Comparison of ENCODE assay signal across 9 cellular contexts in genomic region chr12:121038861-121039654, GRCh38. TPM values are rescaled to one million over a fixed set of nuclear protein-coding genes. Genes with fewer than 3 reads are reported as not detected.
A peak's percentile ranks its signal among the peaks of the same experiment; 100 is the strongest.
DNase-seq lines count a peak whose midpoint lies in the region; ATAC-seq and TF ChIP-seq lines count a peak whose summit lies in the region.
"Had no signal": no experiment of that assay in that cellular context is flagged by ENCODE, and none has a peak within 500 bp of the region (broad histone marks: within the 10 kb centered on the region; RNA-seq: fewer than 3 reads in every experiment).

TSS of gene OASL (minus strand) at chr12:121039246. CDS start at chr12:121038971, 275 bp downstream.

- peak; percentile 63 for DNase-seq in PC-3
- peak; percentile 11 for DNase-seq in inferior parietal cortex (ENCODE audit: extremely low spot score)
- DNase-seq in stimulated activated CD8-positive, alpha-beta memory T cell treated with anti-CD3 and anti-CD28 coated beads, Interleukin-15, amount 100 ng/mL, for 1 hour (ENCODE audit: low read depth), result peak; percentile 45
- no peak for DNase-seq in amniotic stem cell (lab: John Stamatoyannopoulos, UW)
- no peak for DNase-seq in cerebellar nuclear complex (lab: John Stamatoyannopoulos, UW)

- H3K27me3 ChIP-seq in PC-3 (ENCODE audit: low read length), result no peaks in the 10 kb centered on the region

- H3K4me3 ChIP-seq in GM12875 (ENCODE audit: low read depth, low read length) (peak within 1 kb of the TSS; percentile 50), PC-3 (ENCODE audit: low read length) (peak within 1 kb of the TSS; percentile 61)

- no peaks in the 10 kb centered on the region for H3K9me2 ChIP-seq in PC-3 (replicated peaks; ENCODE audit: low read length)

- peaks cover 48% of the 10 kb centered on the region for H3K4me1 Mint-ChIP-seq in activated naive CD4-positive, alpha-beta T cell treated with anti-CD3 and anti-CD28 coated beads, Interleukin-2, amount 50 U/mL, for 24 hours

- H2AFZ ChIP-seq in PC-3 (ENCODE audit: low read length), result peak within 1 kb of the TSS; percentile 63

- H4K20me1 ChIP-seq in PC-3 (ENCODE audit: low read length), result no peaks in the 10 kb centered on the region

- BruUV-seq in PC-3 (replicated peaks; lab: Mats Ljungman, UMichigan), result no TSS peak

- H3K4me2 ChIP-seq in PC-3 (ENCODE audit: low read length), result peak within 1 kb of the TSS; percentile 78

- H3K27me3 Mint-ChIP-seq in activated naive CD4-positive, alpha-beta T cell treated with anti-CD3 and anti-CD28 coated beads, Interleukin-2, amount 50 U/mL, for 24 hours, result no peaks in the 10 kb centered on the region

- no peaks in the 10 kb centered on the region for H3K79me2 ChIP-seq in PC-3 (ENCODE audit: low read length)

- CTCF ChIA-PET in PC-3 (lab: Charles Lee), result no interaction called here

- no peaks in the 10 kb centered on the region for H3K36me3 ChIP-seq in PC-3 (ENCODE audit: low read depth, low read length)

- peak within 1 kb of the TSS; percentile 96 for H3K4me3 Mint-ChIP-seq in activated naive CD4-positive, alpha-beta T cell treated with anti-CD3 and anti-CD28 coated beads, Interleukin-2, amount 50 U/mL, for 24 hours
- H3K4me3 Mint-ChIP-seq: brain had no signal

- H3K9me3 Mint-ChIP-seq in activated naive CD4-positive, alpha-beta T cell treated with anti-CD3 and anti-CD28 coated beads, Interleukin-2, amount 50 U/mL, for 24 hours, result no peaks in the 10 kb centered on the region

- no peaks in the 10 kb centered on the region for H3K9me3 ChIP-seq in PC-3 (ENCODE audit: low read length)

- peaks cover 1% of the 10 kb centered on the region for H3K36me3 Mint-ChIP-seq in activated naive CD4-positive, alpha-beta T cell treated with anti-CD3 and anti-CD28 coated beads, Interleukin-2, amount 50 U/mL, for 24 hours
- H3K36me3 Mint-ChIP-seq: brain had no signal

- peak within 1 kb of the TSS; percentile 69 for H3K27ac Mint-ChIP-seq in activated naive CD4-positive, alpha-beta T cell treated with anti-CD3 and anti-CD28 coated beads, Interleukin-2, amount 50 U/mL, for 24 hours
- H3K27ac Mint-ChIP-seq: brain had no signal

- H3K27ac ChIP-seq in PC-3 (ENCODE audit: low read length), result peak within 1 kb of the TSS; percentile 14

- intact Hi-C loops in PC-3 (cut with micrococcal nuclease), result no loop called here

- peaks cover 24% of the 10 kb centered on the region for H3K4me1 ChIP-seq in PC-3 (ENCODE audit: insufficient read depth, low read length)

- H3K9ac ChIP-seq in PC-3 (ENCODE audit: low read length), result peak within 1 kb of the TSS; percentile 48

- POLR2A ChIA-PET in PC-3 (lab: Charles Lee; ENCODE audit: unreplicated experiment), result interaction anchor here (0.7 kb wide), 1 partner anchor 85 kb away, joined by 4 read pairs; no protein-coding TSS in a partner anchor

- H3F3A ChIP-seq in PC-3 (ENCODE audit: low read length, unreplicated experiment), result no peaks in the 10 kb centered on the region

- TF ChIP-seq CTCF in GM12875 (IDR thresholded peaks at IDR 0.05; ENCODE audit: borderline replicate concordance, insufficient read depth, low read depth, low read length), result no peak
- no peak for TF ChIP-seq CTCF in PC-3 (conservative IDR thresholded peaks at IDR 0.05; ENCODE audit: low read depth, low read length)

- peak; percentile 75 for ATAC-seq in HG02623 (IDR thresholded peaks at IDR 0.05; ENCODE audit: unreplicated experiment)
- peak; percentile 78 for ATAC-seq in PC-3

RNA-seq across cellular contexts. Expression of gene OASL, which starts in this region (rescaled TPM):
- total RNA-seq in PC-3 (2014; rRNA removed), result 6.4 and 7.6 TPM in 2 replicates

Comparison
In these comparisons a context has a peak if more than half of its experiments do, and no peak if none do; other contexts are left out.
1. DNase-seq: peak in PC-3 (single experiment), inferior parietal cortex (single experiment) and stimulated activated CD8-positive, alpha-beta memory T cell treated with anti-CD3 and anti-CD28 coated beads, Interleukin-15, amount 100 ng/mL, for 1 hour (single experiment); none in amniotic stem cell (single experiment) and cerebellar nuclear complex (0 of 2).